In genomic region chr14:59483819-59484610, GRCh38 we compare ENCODE assay signal across 1 cellular context.
TF ChIP-seq lines count a peak whose summit lies in the region.

JKAMP (plus strand) TSS chr14:59484517; CDS start chr14:59484590, 73 bp downstream.
L3HYPDH (minus strand) TSS chr14:59484408; CDS start chr14:59484316, 92 bp downstream.

TF ChIP-seq in HepG2, 621 proteins besides CTCF, POLR2A, EP300 and RAD21 (continued from another document and continues in another):
- TF ChIP-seq, protein P1, sequence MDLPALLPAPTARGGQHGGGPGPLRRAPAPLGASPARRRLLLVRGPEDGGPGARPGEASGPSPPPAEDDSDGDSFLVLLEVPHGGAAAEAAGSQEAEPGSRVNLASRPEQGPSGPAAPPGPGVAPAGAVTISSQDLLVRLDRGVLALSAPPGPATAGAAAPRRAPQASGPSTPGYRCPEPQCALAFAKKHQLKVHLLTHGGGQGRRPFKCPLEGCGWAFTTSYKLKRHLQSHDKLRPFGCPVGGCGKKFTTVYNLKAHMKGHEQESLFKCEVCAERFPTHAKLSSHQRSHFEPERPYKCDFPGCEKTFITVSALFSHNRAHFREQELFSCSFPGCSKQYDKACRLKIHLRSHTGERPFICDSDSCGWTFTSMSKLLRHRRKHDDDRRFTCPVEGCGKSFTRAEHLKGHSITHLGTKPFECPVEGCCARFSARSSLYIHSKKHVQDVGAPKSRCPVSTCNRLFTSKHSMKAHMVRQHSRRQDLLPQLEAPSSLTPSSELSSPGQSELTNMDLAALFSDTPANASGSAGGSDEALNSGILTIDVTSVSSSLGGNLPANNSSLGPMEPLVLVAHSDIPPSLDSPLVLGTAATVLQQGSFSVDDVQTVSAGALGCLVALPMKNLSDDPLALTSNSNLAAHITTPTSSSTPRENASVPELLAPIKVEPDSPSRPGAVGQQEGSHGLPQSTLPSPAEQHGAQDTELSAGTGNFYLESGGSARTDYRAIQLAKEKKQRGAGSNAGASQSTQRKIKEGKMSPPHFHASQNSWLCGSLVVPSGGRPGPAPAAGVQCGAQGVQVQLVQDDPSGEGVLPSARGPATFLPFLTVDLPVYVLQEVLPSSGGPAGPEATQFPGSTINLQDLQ (CRISPR knock-in tag; IDR thresholded peaks at IDR 0.05), result no peak; the same call in none of the 2 replicates
- TF ChIP-seq ZNF234 (CRISPR knock-in tag; conservative IDR thresholded peaks at IDR 0.05), result peak; percentile 96; the same call in 1 of the 2 replicates
- peak; percentile 92 for TF ChIP-seq ZNF333 (CRISPR knock-in tag; IDR thresholded peaks at IDR 0.05; ENCODE audit: borderline replicate concordance)
- peak; percentile 88 for TF ChIP-seq HNRNPLL (IDR thresholded peaks at IDR 0.05; ENCODE audit: low read depth, low read length, poor library complexity, severe bottlenecking)
- TF ChIP-seq ZNF660 (CRISPR knock-in tag; IDR thresholded peaks at IDR 0.05; ENCODE audit: borderline replicate concordance, low read depth), result peak; percentile 60; the same call in 1 of the 2 replicates
- peak; percentile 89 for TF ChIP-seq ZNF44 (CRISPR knock-in tag; IDR thresholded peaks at IDR 0.05)
- peak; percentile 57; the same call in 1 of the 2 replicates for TF ChIP-seq DNMT1 (CRISPR knock-in tag; IDR thresholded peaks at IDR 0.05)
- TF ChIP-seq FOXJ3 (CRISPR knock-in tag; IDR thresholded peaks at IDR 0.05; ENCODE audit: borderline replicate concordance), result no peak; the same call in 1 of the 2 replicates
- TF ChIP-seq GRHL1 (CRISPR knock-in tag; conservative IDR thresholded peaks at IDR 0.05), result no peak
- TF ChIP-seq, protein P2, sequence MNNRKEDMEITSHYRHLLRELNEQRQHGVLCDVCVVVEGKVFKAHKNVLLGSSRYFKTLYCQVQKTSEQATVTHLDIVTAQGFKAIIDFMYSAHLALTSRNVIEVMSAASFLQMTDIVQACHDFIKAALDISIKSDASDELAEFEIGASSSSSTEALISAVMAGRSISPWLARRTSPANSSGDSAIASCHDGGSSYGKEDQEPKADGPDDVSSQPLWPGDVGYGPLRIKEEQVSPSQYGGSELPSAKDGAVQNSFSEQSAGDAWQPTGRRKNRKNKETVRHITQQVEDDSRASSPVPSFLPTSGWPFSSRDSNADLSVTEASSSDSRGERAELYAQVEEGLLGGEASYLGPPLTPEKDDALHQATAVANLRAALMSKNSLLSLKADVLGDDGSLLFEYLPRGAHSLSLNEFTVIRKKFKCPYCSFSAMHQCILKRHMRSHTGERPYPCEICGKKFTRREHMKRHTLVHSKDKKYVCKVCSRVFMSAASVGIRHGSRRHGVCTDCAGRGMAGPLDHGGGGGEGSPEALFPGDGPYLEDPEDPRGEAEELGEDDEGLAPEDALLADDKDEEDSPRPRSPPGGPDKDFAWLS (CRISPR knock-in tag; IDR thresholded peaks at IDR 0.05; ENCODE audit: borderline replicate concordance), result peak; percentile 73; the same call in 1 of the 2 replicates
- TF ChIP-seq ZNF468 (CRISPR knock-in tag; IDR thresholded peaks at IDR 0.05), result peak; percentile 97; the same call in 1 of the 2 replicates
- TF ChIP-seq RARG (CRISPR knock-in tag; IDR thresholded peaks at IDR 0.05; ENCODE audit: low read depth), result peak; percentile 82; the same call in 1 of the 2 replicates
- TF ChIP-seq ZHX2 (IDR thresholded peaks at IDR 0.05; ENCODE audit: low read depth), result no peak
- TF ChIP-seq ZHX2 (CRISPR knock-in tag; IDR thresholded peaks at IDR 0.05; ENCODE audit: borderline replicate concordance), result peak; percentile 86; the same call in 1 of the 2 replicates
- peak; percentile 69; the same call in 1 of the 2 replicates for TF ChIP-seq PHF20 (CRISPR knock-in tag; IDR thresholded peaks at IDR 0.05)
- peak; percentile 63; the same call in 1 of the 2 replicates for TF ChIP-seq FOXM1 (CRISPR knock-in tag; IDR thresholded peaks at IDR 0.05)
- TF ChIP-seq CENPX (CRISPR knock-in tag; IDR thresholded peaks at IDR 0.05), result no peak
- TF ChIP-seq, protein P3, sequence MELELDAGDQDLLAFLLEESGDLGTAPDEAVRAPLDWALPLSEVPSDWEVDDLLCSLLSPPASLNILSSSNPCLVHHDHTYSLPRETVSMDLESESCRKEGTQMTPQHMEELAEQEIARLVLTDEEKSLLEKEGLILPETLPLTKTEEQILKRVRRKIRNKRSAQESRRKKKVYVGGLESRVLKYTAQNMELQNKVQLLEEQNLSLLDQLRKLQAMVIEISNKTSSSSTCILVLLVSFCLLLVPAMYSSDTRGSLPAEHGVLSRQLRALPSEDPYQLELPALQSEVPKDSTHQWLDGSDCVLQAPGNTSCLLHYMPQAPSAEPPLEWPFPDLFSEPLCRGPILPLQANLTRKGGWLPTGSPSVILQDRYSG (CRISPR knock-in tag; IDR thresholded peaks at IDR 0.05), result peak; percentile 97
- TF ChIP-seq PAWR (CRISPR knock-in tag; IDR thresholded peaks at IDR 0.05; ENCODE audit: borderline replicate concordance), result no peak
- TF ChIP-seq RBAK (CRISPR knock-in tag; IDR thresholded peaks at IDR 0.05), result peak; percentile 56; the same call in 1 of the 2 replicates
- TF ChIP-seq JDP2 (CRISPR knock-in tag; IDR thresholded peaks at IDR 0.05; ENCODE audit: borderline replicate concordance), result no peak
- TF ChIP-seq ZNF672 (CRISPR knock-in tag; IDR thresholded peaks at IDR 0.05), result no peak
- TF ChIP-seq, protein P4, sequence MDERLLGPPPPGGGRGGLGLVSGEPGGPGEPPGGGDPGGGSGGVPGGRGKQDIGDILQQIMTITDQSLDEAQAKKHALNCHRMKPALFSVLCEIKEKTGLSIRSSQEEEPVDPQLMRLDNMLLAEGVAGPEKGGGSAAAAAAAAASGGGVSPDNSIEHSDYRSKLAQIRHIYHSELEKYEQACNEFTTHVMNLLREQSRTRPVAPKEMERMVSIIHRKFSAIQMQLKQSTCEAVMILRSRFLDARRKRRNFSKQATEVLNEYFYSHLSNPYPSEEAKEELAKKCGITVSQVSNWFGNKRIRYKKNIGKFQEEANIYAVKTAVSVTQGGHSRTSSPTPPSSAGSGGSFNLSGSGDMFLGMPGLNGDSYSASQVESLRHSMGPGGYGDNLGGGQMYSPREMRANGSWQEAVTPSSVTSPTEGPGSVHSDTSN (CRISPR knock-in tag; IDR thresholded peaks at IDR 0.05), result no peak
- peak; percentile 81; the same call in 1 of the 2 replicates for TF ChIP-seq E2F2 (CRISPR knock-in tag; IDR thresholded peaks at IDR 0.05; ENCODE audit: borderline replicate concordance)
- TF ChIP-seq, protein P5, sequence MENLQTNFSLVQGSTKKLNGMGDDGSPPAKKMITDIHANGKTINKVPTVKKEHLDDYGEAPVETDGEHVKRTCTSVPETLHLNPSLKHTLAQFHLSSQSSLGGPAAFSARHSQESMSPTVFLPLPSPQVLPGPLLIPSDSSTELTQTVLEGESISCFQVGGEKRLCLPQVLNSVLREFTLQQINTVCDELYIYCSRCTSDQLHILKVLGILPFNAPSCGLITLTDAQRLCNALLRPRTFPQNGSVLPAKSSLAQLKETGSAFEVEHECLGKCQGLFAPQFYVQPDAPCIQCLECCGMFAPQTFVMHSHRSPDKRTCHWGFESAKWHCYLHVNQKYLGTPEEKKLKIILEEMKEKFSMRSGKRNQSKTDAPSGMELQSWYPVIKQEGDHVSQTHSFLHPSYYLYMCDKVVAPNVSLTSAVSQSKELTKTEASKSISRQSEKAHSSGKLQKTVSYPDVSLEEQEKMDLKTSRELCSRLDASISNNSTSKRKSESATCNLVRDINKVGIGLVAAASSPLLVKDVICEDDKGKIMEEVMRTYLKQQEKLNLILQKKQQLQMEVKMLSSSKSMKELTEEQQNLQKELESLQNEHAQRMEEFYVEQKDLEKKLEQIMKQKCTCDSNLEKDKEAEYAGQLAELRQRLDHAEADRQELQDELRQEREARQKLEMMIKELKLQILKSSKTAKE (CRISPR knock-in tag; IDR thresholded peaks at IDR 0.05; ENCODE audit: borderline replicate concordance), result peak; percentile 68; the same call in 1 of the 2 replicates
- TF ChIP-seq SP1 (IDR thresholded peaks at IDR 0.05), result no peak
- peak; percentile 68 for TF ChIP-seq SP1 (CRISPR knock-in tag; IDR thresholded peaks at IDR 0.05)
- peak; percentile 50 for TF ChIP-seq ZNF121 (CRISPR knock-in tag; IDR thresholded peaks at IDR 0.05)
- TF ChIP-seq XRCC5 (optimal IDR thresholded peaks at IDR 0.05; ENCODE audit: low read length), result peak; percentile 77
- TF ChIP-seq PAF1 (CRISPR knock-in tag; IDR thresholded peaks at IDR 0.05), result no peak
- peak; percentile 95 for TF ChIP-seq ZNF30 (CRISPR knock-in tag; IDR thresholded peaks at IDR 0.05)
- TF ChIP-seq NPAS2 (CRISPR knock-in tag; IDR thresholded peaks at IDR 0.05; ENCODE audit: borderline replicate concordance), result no peak
- no peak for TF ChIP-seq HMGA1 (CRISPR knock-in tag; conservative IDR thresholded peaks at IDR 0.05)
- TF ChIP-seq ISL2 (CRISPR knock-in tag; IDR thresholded peaks at IDR 0.05), result peak; percentile 72
- TF ChIP-seq MTA1 (CRISPR knock-in tag; IDR thresholded peaks at IDR 0.05; ENCODE audit: borderline replicate concordance), result peak; percentile 89; the same call in 1 of the 2 replicates
- no peak for TF ChIP-seq SSRP1 (CRISPR knock-in tag; IDR thresholded peaks at IDR 0.05)
- TF ChIP-seq ZNF124 (CRISPR knock-in tag; IDR thresholded peaks at IDR 0.05), result peak; percentile 86
- TF ChIP-seq ZNF317 (CRISPR knock-in tag; IDR thresholded peaks at IDR 0.05), result peak; percentile 82
- peak; percentile 65 for TF ChIP-seq TFE3 (CRISPR knock-in tag; IDR thresholded peaks at IDR 0.05)
- TF ChIP-seq NFKBIZ (CRISPR knock-in tag; IDR thresholded peaks at IDR 0.05), result no peak
- peak; percentile 85; the same call in 1 of the 2 replicates for TF ChIP-seq SETDB1 (CRISPR knock-in tag; IDR thresholded peaks at IDR 0.05; ENCODE audit: borderline replicate concordance)
- peak; percentile 87 for TF ChIP-seq KDM3A (CRISPR knock-in tag; IDR thresholded peaks at IDR 0.05; ENCODE audit: low read depth)
- TF ChIP-seq NR2F2 (IDR thresholded peaks at IDR 0.05; ENCODE audit: borderline replicate concordance, low read depth), result peak; percentile 29; the same call in 1 of the 2 replicates
- no peak; the same call in 1 of the 2 replicates for TF ChIP-seq ZNF136 (CRISPR knock-in tag; IDR thresholded peaks at IDR 0.05; ENCODE audit: low read depth)
